Comparison of ENCODE assay signal across 29 cellular contexts in genomic region chr2:88167740-88168139, GRCh38. TPM values are rescaled to one million over a fixed set of nuclear protein-coding genes. Genes with fewer than 3 reads are reported as not detected.
DNase-seq lines count a peak whose midpoint lies in the region; ATAC-seq, FAIRE-seq and TF ChIP-seq lines count a peak whose summit lies in the region.
"Had no signal": no experiment of that assay in that cellular context is flagged by ENCODE, and none has a peak within 500 bp of the region (broad histone marks: within the 10 kb centered on the region; RNA-seq: fewer than 3 reads in every experiment).

No MANE protein-coding gene starts in this region.

- H3K27me3 ChIP-seq in GM23248 (replicated peaks; ENCODE audit: insufficient read depth) (no peaks in the 10 kb centered on the region), K562 (ENCODE audit: control insufficient read depth in 2 of 2, insufficient read depth in 2 of 2, low read length in 2 of 2) (peaks cover 13 to 17% of the 10 kb centered on the region in 2 experiments; a peak in 3 of 5 replicates), foreskin keratinocyte (no peaks in the 10 kb centered on the region), tibial nerve (no peaks in the 10 kb centered on the region), tibial artery (peaks cover 0 to 2% of the 10 kb centered on the region in 2 donors)

- TF ChIP-seq POLR2A in K562 (conservative IDR thresholded peaks at IDR 0.05) (no peak), tibial nerve (IDR thresholded peaks at IDR 0.05) (no peak)

- no peak for TF ChIP-seq RAD21 in K562 (CRISPR knock-in tag; conservative IDR thresholded peaks at IDR 0.05 in 1 of 2, IDR thresholded peaks at IDR 0.05 in 1 of 2)

- H3K9ac ChIP-seq in GM23248 (no peak overlapping the region), K562 (ENCODE audit: insufficient read depth in 1 of 2, low read depth in 2 of 2, low read length in 2 of 2) (no peak overlapping the region)

- no peaks in the 10 kb centered on the region for H3F3A ChIP-seq in GM23248 (ENCODE audit: insufficient read depth)

- H3K9me1 ChIP-seq in K562 (ENCODE audit: control insufficient read depth, insufficient read depth, low read length), result no peaks in the 10 kb centered on the region

- H3K79me2 ChIP-seq in GM23248 (ENCODE audit: insufficient read depth) (0 out of 2 replicates have a peak, but pooled peaks cover 6% of the 10 kb centered on the region), K562 (ENCODE audit: control insufficient read depth, insufficient read depth, low read length) (no peaks in the 10 kb centered on the region)

- WGBS in GM23248 (ENCODE audit: low coverage in 1 of 2, low lambda C conversion rate in 2 of 2, missing lambda C conversion rate in 2 of 2), 2 experiments, result 78 to 81% methylated on average over 2 of the region's 2 CpGs
- 0% methylated on average over 2 of the region's 2 CpGs for WGBS in K562 (ENCODE audit: insufficient coverage, low coverage, missing lambda C conversion rate)
- 90 to 92% methylated on average over 2 of the region's 2 CpGs for WGBS in tibial nerve, 2 donors

- POLR2A ChIA-PET in K562 (lab: Yijun Ruan, JAX), result no interaction called here

- H4K20me1 ChIP-seq in GM23248 (ENCODE audit: insufficient read depth), result no peaks in the 10 kb centered on the region
- H4K20me1 ChIP-seq in K562 (replicated peaks; ENCODE audit: control insufficient read depth, insufficient read depth, low read length), result no peaks in the 10 kb centered on the region

- no peak for ATAC-seq in K562
- peak; percentile 23 for ATAC-seq in foreskin keratinocyte
- ATAC-seq in GM21737 (IDR thresholded peaks at IDR 0.05; ENCODE audit: unreplicated experiment), result no peak
- ATAC-seq: GM12878, SK-N-SH treated with all-trans-retinoic acid at 6 μM for 48 hours had no signal

- FAIRE-seq in K562 (lab: Jason Lieb, UNC), result no peak
- FAIRE-seq: GM12878, H1, RCC 7860 had no signal

- H3K9me3 ChIP-seq in GM23248 (ENCODE audit: low read depth), result no peaks in the 10 kb centered on the region
- no peaks in the 10 kb centered on the region for H3K9me3 ChIP-seq in K562 (replicated peaks; ENCODE audit: control insufficient read depth, insufficient read depth, low read depth, low read length)
- H3K9me3 ChIP-seq in tibial nerve, result no peaks in the 10 kb centered on the region
- no peaks in the 10 kb centered on the region for H3K9me3 ChIP-seq in tibial artery

- no peak for TF ChIP-seq EP300 in K562 (IDR thresholded peaks at IDR 0.05; ENCODE audit: low read length)
- no peak for TF ChIP-seq EP300 in tibial nerve (IDR thresholded peaks at IDR 0.05)

- H3K4me3 ChIP-seq in GM23248, result no peak overlapping the region
- H3K4me3 ChIP-seq in K562, result no peak overlapping the region
- H3K4me3 ChIP-seq in tibial nerve, result no peak overlapping the region
- H3K4me3 ChIP-seq in tibial artery, result no peak overlapping the region
- H3K4me3 ChIP-seq: GM12878 had no signal

- TF ChIP-seq CTCF in K562 (IDR thresholded peaks at IDR 0.05 in 2 of 3, conservative IDR thresholded peaks at IDR 0.05 in 1 of 3; ENCODE audit: insufficient read depth in 2 of 3, low read depth in 1 of 3, low read length in 3 of 3) (no peak), foreskin keratinocyte (conservative IDR thresholded peaks at IDR 0.05) (no peak), tibial nerve (IDR thresholded peaks at IDR 0.05) (no peak), tibial artery (IDR thresholded peaks at IDR 0.05) (no peak)

- CTCF ChIA-PET in K562 (lab: Yijun Ruan, JAX; ENCODE audit: low intra/inter-chr PET ratio), result no interaction called here

- H3K36me3 ChIP-seq in GM23248 (ENCODE audit: low read depth), result no peaks in the 10 kb centered on the region
- no peaks in the 10 kb centered on the region for H3K36me3 ChIP-seq in K562 (ENCODE audit: control insufficient read depth, insufficient read depth, low read length)
- H3K36me3 ChIP-seq in tibial nerve, result no peaks in the 10 kb centered on the region
- no peaks in the 10 kb centered on the region for H3K36me3 ChIP-seq in tibial artery

- intact Hi-C loops in K562 (cut with micrococcal nuclease), result no loop called here
- intact Hi-C loops in tibial artery (cut with DNase I; ENCODE audit: low total_unique reads), result loop anchor here (5.0 kb wide), 1 partner anchor 115 kb away; no protein-coding TSS in a partner anchor

- DNase-seq in GM23248, result peak; percentile 56
- DNase-seq in K562 (ENCODE audit: extremely low read depth in 1 of 4, low spot score in 3 of 4), result no peak
- DNase-seq in foreskin keratinocyte, result no peak
- no peak for DNase-seq in tibial nerve (ENCODE audit: low spot score in 2 of 2)
- DNase-seq in NK-92 (lab: John Stamatoyannopoulos, UW; ENCODE audit: unreplicated experiment), result no peak
- DNase-seq in tibial artery, result no peak
- DNase-seq: CD8-positive, alpha-beta memory T cell; DMS 273 treated with DMSO at 0.1 percent for 48 hours; DMS79; EL; GDM1; HCEC 1CT; NCI-H1092 treated with DMSO at 0.1 percent for 48 hours; NCI-H1436 treated with DMSO at 0.1 percent for 48 hours; NCI-H187 treated with DMSO at 0.1 percent for 48 hours; NCI-H2171 treated with DMSO at 0.1 percent for 48 hours; NCI-H345; NCI-H524; NCI-H748 treated with DMSO at 0.1 percent for 48 hours; NK-92 treated with Interleukin-12 subunit alpha and Interleukin-12 subunit beta, amount 100 ng/mL, for 24 hours had no signal

- in situ Hi-C loops in GM23248 (cut with MboI) (no loop called here), K562 (cut with MboI) (no loop called here)

- no peak overlapping the region for H2AFZ ChIP-seq in GM23248
- H2AFZ ChIP-seq in K562 (ENCODE audit: low read depth, low read length), result no peak overlapping the region

- no peak overlapping the region for H3K4me2 ChIP-seq in GM23248 (ENCODE audit: unreplicated experiment)
- no peak overlapping the region for H3K4me2 ChIP-seq in K562 (ENCODE audit: insufficient read depth, low read length)

- no TSS peak for BruUV-seq in K562 (replicated peaks; lab: Mats Ljungman, UMichigan)

- H3K27ac ChIP-seq in GM23248 (no peak overlapping the region), K562 (ENCODE audit: extremely low read depth, low read depth, low read length) (no peak overlapping the region), foreskin keratinocyte (no peak overlapping the region), tibial nerve (peak overlapping the region; percentile 54 to 97 (median 81)), tibial artery (no peak overlapping the region)
- H3K27ac ChIP-seq: C4-2B had no signal

- H3K9me2 ChIP-seq in GM23248 (ENCODE audit: insufficient read depth), result no peaks in the 10 kb centered on the region

- H3K4me1 ChIP-seq in GM23248 (ENCODE audit: insufficient read depth) (no peaks in the 10 kb centered on the region), K562 (replicated peaks in 1 of 2; ENCODE audit: control insufficient read depth in 2 of 2, insufficient read depth in 2 of 2, low read length in 2 of 2) (peaks cover 0 to 3% of the 10 kb centered on the region in 2 experiments; a peak in 1 of 5 replicates), foreskin keratinocyte (no peaks in the 10 kb centered on the region), tibial nerve (peaks cover 0 to 57% (median 26%) of the 10 kb centered on the region in 4 donors), tibial artery (peaks cover 0 to 10% (median 1%) of the 10 kb centered on the region in 4 donors)

TF ChIP-seq in K562, 482 proteins besides CTCF, POLR2A, EP300 and RAD21 (continues in another document):
- TF ChIP-seq ZNF316 (IDR thresholded peaks at IDR 0.05), result peak; percentile 56

RNA-seq across cellular contexts. Expression of gene THNSL2, which starts 2.4 kb away (rescaled TPM):
- total RNA-seq in GM23248 (2014; rRNA removed; shearing (Covaris generic)), result 12.0 and 22.2 TPM in 2 replicates
- polyA plus RNA-seq in GM23248 (2016; fragmentation: Nextera tagmentation; extraction: Ambion mirVana) (25.3 and 26.3 TPM in 2 replicates), K562 (2011; rRNA removed) (not detected in 2 replicates), K562 (2014; fragmentation: Illumina TruSeq; extraction: Trizol) (not detected in 2 replicates), K562 (2014; fragmentation: Nextera tagmentation; extraction: Ambion mirVana) (not detected), K562 (2014; rRNA removed) (not detected in 2 replicates), foreskin keratinocyte (6.6 and 8.4 TPM in 2 replicates)
- total RNA-seq in K562 (2011; cell fraction: chromatin; rRNA removed; ENCODE audit: low replicate concordance), result not detected in 2 replicates
- not detected in 2 replicates for total RNA-seq in K562 (2011; cell fraction: nucleolus; rRNA removed)
- total RNA-seq in K562 (2011; cell fraction: nucleoplasm; rRNA removed), result not detected in 2 replicates
- total RNA-seq in K562 (2014; rRNA removed) (not detected in 2 replicates), K562 (2014; rRNA removed; fragmentation: Illumina TruSeq; extraction: Trizol) (not detected in 2 replicates), K562 (2015; rRNA removed; fragmentation: Illumina TruSeq; extraction: Trizol) (not detected in 2 replicates), K562 (2021) (0.54 TPM in 1 of 2 replicates, not detected in the other), foreskin keratinocyte (5.7 and 9.6 TPM in 2 replicates), tibial nerve (10 to 100 TPM; 11.4 to 36.3 (median 33.9) TPM)
- polyA plus RNA-seq in K562 (2011; cell fraction: cytosol; rRNA removed), result not detected in 2 replicates
- polyA plus RNA-seq in K562 (2011; cell fraction: nucleus; rRNA removed), result not detected in 2 replicates
- not detected in 2 replicates for polyA plus RNA-seq in K562 (2012)
- not detected in 2 replicates for polyA minus RNA-seq in K562 (2011; rRNA and poly(A)+ RNA removed)
- polyA minus RNA-seq in K562 (2011; cell fraction: cytosol; rRNA and poly(A)+ RNA removed), result not detected in 2 replicates
- not detected in 2 replicates for polyA minus RNA-seq in K562 (2011; cell fraction: nucleus; rRNA and poly(A)+ RNA removed)
- total RNA-seq: A673, OCI-LY7 had no signal
- polyA plus RNA-seq: CD8-positive, alpha-beta memory T cell; GM12878 had no signal

RNA-seq across cellular contexts. Expression of gene FABP1, which starts 39.9 kb away (rescaled TPM):
- total RNA-seq in GM23248 (2014; rRNA removed; shearing (Covaris generic)), result not detected in 2 replicates
- polyA plus RNA-seq in GM23248 (2016; fragmentation: Nextera tagmentation; extraction: Ambion mirVana) (not detected in 2 replicates), K562 (2011; rRNA removed) (not detected in 2 replicates), K562 (2014; fragmentation: Illumina TruSeq; extraction: Trizol) (not detected in 2 replicates), K562 (2014; fragmentation: Nextera tagmentation; extraction: Ambion mirVana) (not detected), K562 (2014; rRNA removed) (not detected in 2 replicates), foreskin keratinocyte (not detected in 2 replicates)
- not detected in 2 replicates for total RNA-seq in K562 (2011; cell fraction: chromatin; rRNA removed; ENCODE audit: low replicate concordance)
- total RNA-seq in K562 (2011; cell fraction: nucleolus; rRNA removed), result not detected in 2 replicates
- not detected in 2 replicates for total RNA-seq in K562 (2011; cell fraction: nucleoplasm; rRNA removed)
- total RNA-seq in K562 (2014; rRNA removed) (not detected in 2 replicates), K562 (2014; rRNA removed; fragmentation: Illumina TruSeq; extraction: Trizol) (not detected in 2 replicates), K562 (2015; rRNA removed; fragmentation: Illumina TruSeq; extraction: Trizol) (not detected in 2 replicates), K562 (2021) (0.64 and 0.98 TPM in 2 replicates), foreskin keratinocyte (not detected in 2 replicates), tibial nerve (not detected)
- not detected in 2 replicates for polyA plus RNA-seq in K562 (2011; cell fraction: cytosol; rRNA removed)
- polyA plus RNA-seq in K562 (2011; cell fraction: nucleus; rRNA removed), result not detected in 2 replicates
- not detected in 2 replicates for polyA plus RNA-seq in K562 (2012)
- polyA minus RNA-seq in K562 (2011; rRNA and poly(A)+ RNA removed), result not detected in 2 replicates
- polyA minus RNA-seq in K562 (2011; cell fraction: cytosol; rRNA and poly(A)+ RNA removed), result not detected in 2 replicates
- polyA minus RNA-seq in K562 (2011; cell fraction: nucleus; rRNA and poly(A)+ RNA removed), result not detected in 2 replicates
- total RNA-seq: A673; CD8-positive, alpha-beta memory T cell; GM12878; H1; OCI-LY7 had no signal
- polyA plus RNA-seq: CD8-positive, alpha-beta memory T cell; GM12878; IgD-negative memory B cell had no signal

Comparison
In these comparisons a context has a peak if more than half of its experiments do, and no peak if none do; other contexts are left out.
1. H3K27ac ChIP-seq: peak in tibial nerve (4 of 4); none in GM23248 (single experiment), K562 (single experiment), foreskin keratinocyte (single experiment) and tibial artery (0 of 2).